In genomic region chr12:54740882-54741281, GRCh38 we compare ENCODE assay signal across 30 cellular contexts.
DNase-seq lines count a peak whose midpoint lies in the region; ATAC-seq lines count a peak whose summit lies in the region.
"Had no signal": no experiment of that assay in that cellular context is flagged by ENCODE, and none has a peak within 500 bp of the region (broad histone marks: within the 10 kb centered on the region; RNA-seq: fewer than 3 reads in every experiment).

No MANE protein-coding gene starts in this region.

- peaks cover 6% of the 10 kb centered on the region for H3K9me3 Mint-ChIP-seq in activated naive CD4-positive, alpha-beta T cell treated with anti-CD3 and anti-CD28 coated beads, Interleukin-2, amount 50 U/mL, for 24 hours
- peaks cover 11% of the 10 kb centered on the region for H3K9me3 Mint-ChIP-seq in activated CD4-positive, alpha-beta memory T cell treated with anti-CD3 and anti-CD28 coated beads for 36 hours
- peaks cover 5% of the 10 kb centered on the region for H3K9me3 Mint-ChIP-seq in stimulated activated effector memory CD8-positive, alpha-beta T cell treated with anti-CD3 and anti-CD28 coated beads, Interleukin-12 subunit alpha, Interleukin-12 subunit beta, amount 100 ng/mL, for 72 hours

- H3K27ac Mint-ChIP-seq in activated naive CD4-positive, alpha-beta T cell treated with anti-CD3 and anti-CD28 coated beads, Interleukin-2, amount 50 U/mL, for 24 hours: peak overlapping the region; percentile 20
- H3K27ac Mint-ChIP-seq in activated CD4-positive, alpha-beta memory T cell treated with anti-CD3 and anti-CD28 coated beads for 36 hours: peak overlapping the region; percentile 16
- peak overlapping the region; percentile 80 for H3K27ac Mint-ChIP-seq in stimulated activated effector memory CD8-positive, alpha-beta T cell treated with anti-CD3 and anti-CD28 coated beads, Interleukin-12 subunit alpha, Interleukin-12 subunit beta, amount 100 ng/mL, for 72 hours
- H3K27ac Mint-ChIP-seq: nephron progenitor cell; stimulated activated memory B cell treated with anti-CD40 and anti-IgM and Interleukin-4, amounts not matched to agents 10 μg/mL and 1 μg/mL and 100 μg/mL, for 72 hours had no signal

- H3K4me3 Mint-ChIP-seq in activated naive CD4-positive, alpha-beta T cell treated with anti-CD3 and anti-CD28 coated beads, Interleukin-2, amount 50 U/mL, for 24 hours: peak overlapping the region; percentile 42
- no peak overlapping the region for H3K4me3 Mint-ChIP-seq in activated CD4-positive, alpha-beta memory T cell treated with anti-CD3 and anti-CD28 coated beads for 36 hours
- H3K4me3 Mint-ChIP-seq in stimulated activated effector memory CD8-positive, alpha-beta T cell treated with anti-CD3 and anti-CD28 coated beads, Interleukin-12 subunit alpha, Interleukin-12 subunit beta, amount 100 ng/mL, for 72 hours: peak overlapping the region; percentile 28
- H3K4me3 Mint-ChIP-seq: nephron progenitor cell; stimulated activated memory B cell treated with anti-CD40 and anti-IgM and Interleukin-4, amounts not matched to agents 10 μg/mL and 1 μg/mL and 100 μg/mL, for 72 hours had no signal

- CTCF ChIA-PET in activated CD4-positive, alpha-beta memory T cell treated with anti-CD3 and anti-CD28 coated beads for 36 hours (lab: Charles Lee): interaction anchor here (1.5 to 2.8 kb wide), 2 partner anchors 9 to 40 kb away, joined by 5 to 18 read pairs; no protein-coding TSS in a partner anchor

- H3K27me3 Mint-ChIP-seq in activated naive CD4-positive, alpha-beta T cell treated with anti-CD3 and anti-CD28 coated beads, Interleukin-2, amount 50 U/mL, for 24 hours: no peaks in the 10 kb centered on the region
- no peaks in the 10 kb centered on the region for H3K27me3 Mint-ChIP-seq in activated CD4-positive, alpha-beta memory T cell treated with anti-CD3 and anti-CD28 coated beads for 36 hours

- H3K4me1 Mint-ChIP-seq in activated naive CD4-positive, alpha-beta T cell treated with anti-CD3 and anti-CD28 coated beads, Interleukin-2, amount 50 U/mL, for 24 hours: peaks cover 71% of the 10 kb centered on the region
- H3K4me1 Mint-ChIP-seq in activated CD4-positive, alpha-beta memory T cell treated with anti-CD3 and anti-CD28 coated beads for 36 hours (ENCODE audit: low read depth): peaks cover 67% of the 10 kb centered on the region
- peaks cover 74% of the 10 kb centered on the region for H3K4me1 Mint-ChIP-seq in stimulated activated effector memory CD8-positive, alpha-beta T cell treated with anti-CD3 and anti-CD28 coated beads, Interleukin-12 subunit alpha, Interleukin-12 subunit beta, amount 100 ng/mL, for 72 hours
- H3K4me1 Mint-ChIP-seq: nephron progenitor cell; stimulated activated memory B cell treated with anti-CD40 and anti-IgM and Interleukin-4, amounts not matched to agents 10 μg/mL and 1 μg/mL and 100 μg/mL, for 72 hours had no signal

- no peak for DNase-seq in activated naive CD4-positive, alpha-beta T cell treated with Interleukin-2 at 50 U/mL for 16 hours
- DNase-seq in activated CD4-positive, alpha-beta memory T cell treated with anti-CD3 and anti-CD28 coated beads for 36 hours: no peak
- peak; percentile 50 for DNase-seq in central memory CD4-positive, alpha-beta T cell
- DNase-seq in stimulated activated effector memory CD8-positive, alpha-beta T cell treated with anti-CD3 and anti-CD28 coated beads, Interleukin-12 subunit alpha, Interleukin-12 subunit beta, amount 100 ng/mL, for 72 hours (ENCODE audit: low spot score in 2 of 2): no peak
- DNase-seq: activated CD4-positive, alpha-beta T cell treated with anti-CD3 and anti-CD28 coated beads for 4 hours; activated CD8-positive, alpha-beta memory T cell treated with anti-CD3 and anti-CD28 coated beads, Interleukin-2, amount 50 U/mL, for 4 hours; activated gamma-delta T cell; BE2C; colonic mucosa; COR-L47; effector CD4-positive, alpha-beta T cell; H7; hypothalamus; KG1; left colon; NCI-H2081; NCI-H2227 treated with DMSO at 0.1 percent for 48 hours; NCI-H526 treated with DMSO at 0.1 percent for 48 hours; nephron progenitor cell; ovary; upper lobe of left lung had no signal

- POLR2A ChIA-PET in activated CD4-positive, alpha-beta memory T cell treated with anti-CD3 and anti-CD28 coated beads for 36 hours (lab: Charles Lee): no interaction called here

- H3K36me3 Mint-ChIP-seq in activated naive CD4-positive, alpha-beta T cell treated with anti-CD3 and anti-CD28 coated beads, Interleukin-2, amount 50 U/mL, for 24 hours: peaks cover 7% of the 10 kb centered on the region
- H3K36me3 Mint-ChIP-seq in activated CD4-positive, alpha-beta memory T cell treated with anti-CD3 and anti-CD28 coated beads for 36 hours: peaks cover 4% of the 10 kb centered on the region
- no peaks in the 10 kb centered on the region for H3K36me3 Mint-ChIP-seq in stimulated activated effector memory CD8-positive, alpha-beta T cell treated with anti-CD3 and anti-CD28 coated beads, Interleukin-12 subunit alpha, Interleukin-12 subunit beta, amount 100 ng/mL, for 72 hours

- no peak for ATAC-seq in stimulated activated effector memory CD8-positive, alpha-beta T cell treated with anti-CD3 and anti-CD28 coated beads, Interleukin-12 subunit alpha, Interleukin-12 subunit beta, amount 100 ng/mL, for 72 hours
- ATAC-seq in GM21390 (IDR thresholded peaks at IDR 0.05; ENCODE audit: unreplicated experiment) (no peak), HG03139 (IDR thresholded peaks at IDR 0.05; ENCODE audit: unreplicated experiment) (no peak), HG03045 (IDR thresholded peaks at IDR 0.05; ENCODE audit: unreplicated experiment) (no peak)
- ATAC-seq: gastroesophageal sphincter; GM12878; left colon; Right ventricle myocardium inferior; SK-N-SH treated with all-trans-retinoic acid at 6 μM for 48 hours; stimulated activated memory B cell treated with anti-CD40 and anti-IgM and Interleukin-4, amounts not matched to agents 10 μg/mL and 1 μg/mL and 100 μg/mL, for 72 hours had no signal

- intact Hi-C loops in activated CD4-positive, alpha-beta memory T cell treated with anti-CD3 and anti-CD28 coated beads for 36 hours (cut with micrococcal nuclease): no loop called here

Comparison
In these comparisons a context has a peak if more than half of its experiments do, and no peak if none do; other contexts are left out.
1. H3K27ac Mint-ChIP-seq: peak in every context shown above with its lines; median percentile 80 in stimulated activated effector memory CD8-positive, alpha-beta T cell treated with anti-CD3 and anti-CD28 coated beads, Interleukin-12 subunit alpha, Interleukin-12 subunit beta, amount 100 ng/mL, for 72 hours; 20 in activated naive CD4-positive, alpha-beta T cell treated with anti-CD3 and anti-CD28 coated beads, Interleukin-2, amount 50 U/mL, for 24 hours; 16 in activated CD4-positive, alpha-beta memory T cell treated with anti-CD3 and anti-CD28 coated beads for 36 hours.